2 cellular contexts compared by ENCODE assay signal in genomic region chr2:127413200-127413599, GRCh38.
TF ChIP-seq lines count a peak whose summit lies in the region.

No MANE protein-coding gene starts in this region.

TF ChIP-seq in IMR-90, 13 proteins besides CTCF, POLR2A, EP300 and RAD21:
- no peak for TF ChIP-seq MAZ (IDR thresholded peaks at IDR 0.05; ENCODE audit: borderline replicate concordance, low read depth, low read length)
- no peak for TF ChIP-seq USF2 (IDR thresholded peaks at IDR 0.05; ENCODE audit: low read depth, low read length)

TF ChIP-seq in K562, 482 proteins besides CTCF, POLR2A, EP300 and RAD21:
- TF ChIP-seq HMG20B (CRISPR knock-in tag; IDR thresholded peaks at IDR 0.05) (no peak), FOXK2 (conservative IDR thresholded peaks at IDR 0.05 in 1 of 2, IDR thresholded peaks at IDR 0.05 in 1 of 2; ENCODE audit: low read depth in 2 of 2) (no peak), GTF2A2 (tag; IDR thresholded peaks at IDR 0.05) (no peak), ZC3H11A (IDR thresholded peaks at IDR 0.05; ENCODE audit: low read depth, low read length) (no peak), ZNF583 (CRISPR knock-in tag; IDR thresholded peaks at IDR 0.05) (0 out of 2 replicates have a peak, but pooled peaks have one; percentile 47), CBX3 (IDR thresholded peaks at IDR 0.05; ENCODE audit: borderline replicate concordance in 1 of 2, low read length in 2 of 2) (peak in 1 of 2 experiments; percentile 28; a peak in 1 of 3 replicates), STAT5A (IDR thresholded peaks at IDR 0.05; ENCODE audit: borderline replicate concordance, low read length) (no peak), ZNF695 (CRISPR knock-in tag; IDR thresholded peaks at IDR 0.05) (no peak)
TF ChIP-seq in K562: peak in this region for 2.
